17 cellular contexts compared by ENCODE assay signal in the genomic region with DNA sequence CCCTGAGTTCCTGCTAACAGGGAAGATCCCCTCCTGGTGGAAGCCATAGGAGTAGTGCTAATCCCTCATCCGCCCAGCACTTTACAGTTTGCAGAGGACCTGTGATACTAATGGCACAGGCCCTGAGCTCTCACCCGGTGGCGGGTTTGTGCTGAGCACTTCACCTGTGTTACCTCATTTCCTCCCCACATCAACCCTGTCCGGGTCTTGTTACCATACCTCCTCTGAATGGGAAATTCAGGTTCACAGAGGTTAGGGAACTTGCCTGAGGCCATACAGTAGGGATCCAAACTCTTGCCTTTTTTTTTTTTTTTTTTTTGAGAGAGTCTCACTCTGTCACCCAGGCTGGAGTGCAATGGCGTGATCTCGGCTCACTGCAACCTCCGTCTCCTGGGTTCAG. TPM values are rescaled to one million over a fixed set of nuclear protein-coding genes. Genes with fewer than 3 reads are reported as not detected.
A peak's percentile ranks its signal among the peaks of the same experiment; 100 is the strongest.
DNase-seq lines count a peak whose midpoint lies in the region; ATAC-seq and TF ChIP-seq lines count a peak whose summit lies in the region.
"Had no signal": no experiment of that assay in that cellular context is flagged by ENCODE, and none has a peak within 500 bp of the region (broad histone marks: within the 10 kb centered on the region; RNA-seq: fewer than 3 reads in every experiment).

No MANE protein-coding gene starts in this region.

- POLR2A ChIA-PET in PC-3 (lab: Charles Lee; ENCODE audit: unreplicated experiment): interaction anchor here (0.6 kb wide), 1 partner anchor 55 kb away, joined by 4 read pairs; a partner anchor contains a TSS

- no peaks in the 10 kb centered on the region for H4K20me1 ChIP-seq in PC-3 (ENCODE audit: low read length)

- H3K4me3 Mint-ChIP-seq in type B pancreatic cell: no peak overlapping the region
- H3K4me3 Mint-ChIP-seq: T-cell had no signal

- TF ChIP-seq CTCF in PC-3 (conservative IDR thresholded peaks at IDR 0.05; ENCODE audit: low read depth, low read length) (no peak), type B pancreatic cell (conservative IDR thresholded peaks at IDR 0.05) (no peak)

- ATAC-seq in PC-3: 0 out of 2 replicates have a peak, but pooled peaks have one; percentile 10
- no peak for ATAC-seq in left lobe of liver
- no peak for ATAC-seq in HG02759 (IDR thresholded peaks at IDR 0.05; ENCODE audit: unreplicated experiment)
- ATAC-seq: HCT116, T-cell had no signal

- no TSS peak for BruUV-seq in PC-3 (replicated peaks; lab: Mats Ljungman, UMichigan)

- H3K79me2 ChIP-seq in PC-3 (ENCODE audit: low read length): no peaks in the 10 kb centered on the region

- no peaks in the 10 kb centered on the region for H3K9me3 Mint-ChIP-seq in type B pancreatic cell
- H3K9me3 Mint-ChIP-seq: T-cell had no signal

- no peaks in the 10 kb centered on the region for H3F3A ChIP-seq in PC-3 (ENCODE audit: low read length, unreplicated experiment)

- H3K4me3 ChIP-seq in PC-3 (ENCODE audit: low read length): no peak overlapping the region

- no peaks in the 10 kb centered on the region for H3K9me3 ChIP-seq in PC-3 (ENCODE audit: low read length)
- H3K9me3 ChIP-seq: SK-N-SH had no signal

- peaks cover 8% of the 10 kb centered on the region for H3K36me3 Mint-ChIP-seq in type B pancreatic cell

- CTCF ChIA-PET in PC-3 (lab: Charles Lee): no interaction called here

- intact Hi-C loops in PC-3 (cut with micrococcal nuclease): no loop called here

- peaks cover 62% of the 10 kb centered on the region for H3K36me3 ChIP-seq in PC-3 (ENCODE audit: low read depth, low read length)

- H3K27me3 ChIP-seq in PC-3 (ENCODE audit: low read length): no peaks in the 10 kb centered on the region

- DNase-seq in HT-29 (ENCODE audit: low spot score) (peak; percentile 22), PC-3 (no peak), left lobe of liver (ENCODE audit: low spot score) (peak; percentile 41), type B pancreatic cell (ENCODE audit: extremely low spot score, unreplicated experiment) (no peak), NCI-H526 treated with DMSO at 0.1 percent for 48 hours (lab: John Stamatoyannopoulos, UW) (no peak)
- no peak for DNase-seq in activated naive CD4-positive, alpha-beta T cell treated with anti-CD3 and anti-CD28 coated beads, Interleukin-2, amount 50 U/mL, for 16 hours
- DNase-seq: AML-193, NCI-H1694 treated with DMSO at 0.1 percent for 48 hours, NCI-H2107, NCI-H226, SHP77, SK-N-SH, T-cell had no signal

- H3K4me1 Mint-ChIP-seq in type B pancreatic cell (ENCODE audit: unreplicated experiment): no peaks in the 10 kb centered on the region

- no peaks in the 10 kb centered on the region for H3K9me2 ChIP-seq in PC-3 (replicated peaks; ENCODE audit: low read length)
- H3K9me2 ChIP-seq: SK-N-SH had no signal

- H3K27ac Mint-ChIP-seq in type B pancreatic cell: peak overlapping the region; percentile 87
- H3K27ac Mint-ChIP-seq: T-cell had no signal

- no peak overlapping the region for H2AFZ ChIP-seq in PC-3 (ENCODE audit: low read length)

- H3K27me3 Mint-ChIP-seq in type B pancreatic cell: no peaks in the 10 kb centered on the region
- H3K27me3 Mint-ChIP-seq: T-cell had no signal

- no peaks in the 10 kb centered on the region for H3K4me1 ChIP-seq in PC-3 (ENCODE audit: insufficient read depth, low read length)

- no peak overlapping the region for H3K4me2 ChIP-seq in PC-3 (ENCODE audit: low read length)
- H3K4me2 ChIP-seq: SK-N-SH had no signal

- H3K27ac ChIP-seq in PC-3 (ENCODE audit: low read length): no peak overlapping the region
- H3K27ac ChIP-seq: C4-2B had no signal

- no peak overlapping the region for H3K9ac ChIP-seq in PC-3 (ENCODE audit: low read length)
- H3K9ac ChIP-seq: SK-N-SH had no signal

RNA-seq across cellular contexts. Expression of a gene that starts 25.2 kb away (rescaled TPM):
- 594 and 654 TPM in 2 replicates for total RNA-seq in HT-29 (2014; rRNA removed; shearing (Covaris generic))
- total RNA-seq in PC-3 (2014; rRNA removed) (307 and 407 TPM in 2 replicates), left lobe of liver (81.0 TPM), type B pancreatic cell (ENCODE audit: low replicate concordance) (225 and 505 TPM in 2 replicates)

RNA-seq across cellular contexts. Expression of a gene that starts 36.9 kb away (rescaled TPM):
- total RNA-seq in HT-29 (2014; rRNA removed; shearing (Covaris generic)): not detected in 2 replicates
- total RNA-seq in PC-3 (2014; rRNA removed) (not detected in 2 replicates), left lobe of liver (1.2 TPM), type B pancreatic cell (ENCODE audit: low replicate concordance) (not detected in 2 replicates)
- total RNA-seq: RPMI7951, T-cell had no signal

RNA-seq across cellular contexts. Expression of a gene that starts 54.9 kb away (rescaled TPM):
- 24.8 and 27.5 TPM in 2 replicates for total RNA-seq in HT-29 (2014; rRNA removed; shearing (Covaris generic))
- total RNA-seq in PC-3 (2014; rRNA removed) (29.0 and 39.7 TPM in 2 replicates), left lobe of liver (3.3 TPM), type B pancreatic cell (ENCODE audit: low replicate concordance) (18.4 and 32.4 TPM in 2 replicates)

Comparison
In these comparisons a context has a peak if more than half of its experiments do, and no peak if none do; other contexts are left out.
1. DNase-seq: peak in HT-29 (single experiment) and left lobe of liver (single experiment); none in PC-3 (single experiment), type B pancreatic cell (single experiment), activated naive CD4-positive, alpha-beta T cell treated with anti-CD3 and anti-CD28 coated beads, Interleukin-2, amount 50 U/mL, for 16 hours (single experiment) and NCI-H526 treated with DMSO at 0.1 percent for 48 hours (single experiment).